Comparison of ENCODE assay signal across 19 cellular contexts in genomic region chr12:104316936-104317335, GRCh38. TPM values are rescaled to one million over a fixed set of nuclear protein-coding genes. Genes with fewer than 3 reads are reported as not detected.
DNase-seq lines count a peak whose midpoint lies in the region; ATAC-seq, FAIRE-seq and TF ChIP-seq lines count a peak whose summit lies in the region.
"Had no signal": no experiment of that assay in that cellular context is flagged by ENCODE, and none has a peak within 500 bp of the region (broad histone marks: within the 10 kb centered on the region; RNA-seq: fewer than 3 reads in every experiment).

No MANE protein-coding gene starts in this region.

- intact Hi-C loops in HCT116 (cut with micrococcal nuclease) = no loop called here
- intact Hi-C loops in Panc1 (cut with micrococcal nuclease; ENCODE audit: unreplicated experiment) = no loop called here
- intact Hi-C loops in tibial artery (cut with DNase I; ENCODE audit: low total_unique reads) = no loop called here

- FAIRE-seq in GM12892 (lab: Jason Lieb, UNC) = peak; percentile 14
- FAIRE-seq: A204.1, D721Med, G401.6, GM12891, GM18507, K562 had no signal

- H3K4me3 ChIP-seq in HCT116 (replicated peaks in 1 of 2; ENCODE audit: low read depth in 1 of 2, low read length in 2 of 2) = no peak overlapping the region
- no peak overlapping the region for H3K4me3 ChIP-seq in Panc1 (ENCODE audit: low read depth in 2 of 2, low read length in 2 of 2)
- H3K4me3 ChIP-seq in tibial artery = no peak overlapping the region
- H3K4me3 ChIP-seq: GM23338, K562 had no signal

- peaks cover 98% of the 10 kb centered on the region for H3K79me2 ChIP-seq in HCT116 (ENCODE audit: insufficient read depth, low read length)

- H3K9ac ChIP-seq in HCT116 (ENCODE audit: low read length) = no peak overlapping the region

- H3K27me3 Mint-ChIP-seq in glutamatergic neuron (ENCODE audit: unreplicated experiment) = peaks cover 2% of the 10 kb centered on the region
- H3K27me3 Mint-ChIP-seq in mesothelial cell of epicardium (ENCODE audit: low read depth) = no peaks in the 10 kb centered on the region
- H3K27me3 Mint-ChIP-seq: CD4-positive, alpha-beta T cell had no signal

- ATAC-seq in HCT116 = no peak
- 0 out of 2 replicates have a peak, but pooled peaks have one; percentile 43 for ATAC-seq in Panc1
- ATAC-seq: GM23338, K562 had no signal

- TF ChIP-seq POLR2A in GM12892 (IDR thresholded peaks at IDR 0.05; ENCODE audit: low read depth, low read length) = no peak
- no peak for TF ChIP-seq POLR2A in HCT116 (IDR thresholded peaks at IDR 0.05; ENCODE audit: borderline replicate concordance, extremely low read depth, insufficient read depth, insufficient read length)

- H3K9me2 ChIP-seq in HCT116 (ENCODE audit: insufficient read depth) = no peaks in the 10 kb centered on the region

- H3K27ac Mint-ChIP-seq in glutamatergic neuron (ENCODE audit: unreplicated experiment) = peak overlapping the region; percentile 43
- no peak overlapping the region for H3K27ac Mint-ChIP-seq in mesothelial cell of epicardium
- H3K27ac Mint-ChIP-seq: CD4-positive, alpha-beta T cell; GM23338 had no signal

- H3K9me3 ChIP-seq in HCT116 (ENCODE audit: control insufficient read depth in 1 of 2, insufficient read depth in 1 of 2, low read depth in 1 of 2, low read length in 2 of 2) (no peaks in the 10 kb centered on the region), Panc1 (ENCODE audit: control insufficient read depth, insufficient read depth, low read depth, low read length) (no peaks in the 10 kb centered on the region), tibial artery (no peaks in the 10 kb centered on the region)
- H3K9me3 ChIP-seq: Caco-2 had no signal

- no peak overlapping the region for H3K27ac ChIP-seq in HCT116 (ENCODE audit: low read depth, low read length)
- H3K27ac ChIP-seq in Panc1 (ENCODE audit: low read length) = peak overlapping the region; percentile 30; the same call in 1 of the 2 replicates
- no peak overlapping the region for H3K27ac ChIP-seq in tibial artery
- H3K27ac ChIP-seq: C4-2B had no signal

- peaks cover 73 to 95% of the 10 kb centered on the region in 2 experiments for H3K36me3 ChIP-seq in HCT116 (ENCODE audit: control insufficient read depth in 1 of 2, insufficient read depth in 2 of 2, low read length in 2 of 2)
- H3K36me3 ChIP-seq in Panc1 (ENCODE audit: control insufficient read depth, insufficient read depth, low read length) = peaks cover 73% of the 10 kb centered on the region
- peaks cover 97 to 100% (median 99%) of the 10 kb centered on the region in 3 donors for H3K36me3 ChIP-seq in tibial artery

- in situ Hi-C loops in Panc1 (cut with HindIII; ENCODE audit: low pct_unique_long_range_greater_than_20kb, low sequenced_read_pairs) = no loop called here

- H3K36me3 Mint-ChIP-seq in glutamatergic neuron (ENCODE audit: unreplicated experiment) (peaks cover 3% of the 10 kb centered on the region), mesothelial cell of epicardium (peaks cover 33% of the 10 kb centered on the region)

- H2AFZ ChIP-seq in HCT116 (ENCODE audit: low read depth, low read length, poor library complexity, severe bottlenecking) = no peak overlapping the region
- H2AFZ ChIP-seq: GM23338 had no signal

- H3K4me2 ChIP-seq in HCT116 (ENCODE audit: low read length) = no peak overlapping the region
- H3K4me2 ChIP-seq: GM23338 had no signal

- H3K4me3 Mint-ChIP-seq in glutamatergic neuron (ENCODE audit: unreplicated experiment) (no peak overlapping the region), mesothelial cell of epicardium (no peak overlapping the region)
- H3K4me3 Mint-ChIP-seq: CD4-positive, alpha-beta T cell; GM23338 had no signal

- RAD21 ChIA-PET in HCT116 (lab: Charles Lee; ENCODE audit: low non-redundant PET in 1 of 2, low total read pairs in 2 of 2, uncharacterized antibody in 2 of 2, unreplicated experiment in 2 of 2) = no interaction called here

- H4K20me1 ChIP-seq in HCT116 (ENCODE audit: insufficient read depth) = peaks cover 30% of the 10 kb centered on the region; the same call in 1 of the 2 replicates

- POLR2A ChIA-PET in HCT116 (lab: Charles Lee) = no interaction called here
- POLR2A ChIA-PET in Panc1 (lab: Charles Lee) = interaction anchor here (0.7 kb wide), 1 partner anchor 775 kb away, joined by 7 read pairs; no protein-coding TSS in a partner anchor

- DNase-seq in GM12892 (ENCODE audit: insufficient read length) = no peak
- DNase-seq in HCT116 (ENCODE audit: low read depth, low spot score) = no peak
- no peak for DNase-seq in Panc1 (ENCODE audit: low read depth, low spot score)
- no peak for DNase-seq in glutamatergic neuron
- no peak for DNase-seq in mesothelial cell of epicardium (ENCODE audit: low spot score in 2 of 2, unreplicated experiment in 2 of 2)
- no peak for DNase-seq in NCI-H2107 treated with DMSO at 0.1 percent for 48 hours (lab: John Stamatoyannopoulos, UW; ENCODE audit: unreplicated experiment)
- DNase-seq in tibial artery = no peak
- DNase-seq: AML-193; Caco-2; CD4-positive, alpha-beta T cell; H7 had no signal

- no peak for TF ChIP-seq RAD21 in HCT116 (IDR thresholded peaks at IDR 0.05; ENCODE audit: low read depth)

- H3K4me1 ChIP-seq in HCT116 (ENCODE audit: control insufficient read depth in 1 of 2, insufficient read depth in 2 of 2, low read length in 2 of 2) = no peaks in the 10 kb centered on the region
- peaks cover 55% of the 10 kb centered on the region for H3K4me1 ChIP-seq in Panc1 (ENCODE audit: control insufficient read depth, insufficient read depth, low read length)
- peaks cover 0 to 4% (median 0%) of the 10 kb centered on the region in 4 donors for H3K4me1 ChIP-seq in tibial artery
- H3K4me1 ChIP-seq: Caco-2 had no signal

- TF ChIP-seq CTCF in HCT116 (IDR thresholded peaks at IDR 0.05 in 2 of 3, conservative IDR thresholded peaks at IDR 0.05 in 1 of 3; ENCODE audit: borderline replicate concordance in 1 of 3, insufficient read depth in 1 of 3, low read depth in 2 of 3, low read length in 2 of 3) (no peak), Panc1 (IDR thresholded peaks at IDR 0.05) (no peak), glutamatergic neuron (IDR thresholded peaks at IDR 0.05; ENCODE audit: partially characterized antibody, unreplicated experiment) (no peak), mesothelial cell of epicardium (IDR thresholded peaks at IDR 0.05; ENCODE audit: unreplicated experiment) (no peak), tibial artery (IDR thresholded peaks at IDR 0.05) (no peak)

- H3K9me3 Mint-ChIP-seq in glutamatergic neuron (ENCODE audit: unreplicated experiment) (no peaks in the 10 kb centered on the region), mesothelial cell of epicardium (no peaks in the 10 kb centered on the region)
- H3K9me3 Mint-ChIP-seq: CD4-positive, alpha-beta T cell; GM23338 had no signal

- no TSS peak for BruUV-seq in HCT116 (replicated peaks; lab: Mats Ljungman, UMichigan)
- no TSS peak for BruUV-seq in Panc1 (replicated peaks; lab: Mats Ljungman, UMichigan)

- H3K27me3 ChIP-seq in HCT116 (ENCODE audit: insufficient read depth, low read length) (no peaks in the 10 kb centered on the region), Panc1 (ENCODE audit: control insufficient read depth, insufficient read depth, low read length) (no peaks in the 10 kb centered on the region), tibial artery (no peaks in the 10 kb centered on the region)

- CTCF ChIA-PET in HCT116 (lab: Charles Lee) = no interaction called here
- CTCF ChIA-PET in Panc1 (lab: Charles Lee) = no interaction called here

- H3K4me1 Mint-ChIP-seq in glutamatergic neuron (ENCODE audit: low read depth, unreplicated experiment) (no peaks in the 10 kb centered on the region), mesothelial cell of epicardium (no peaks in the 10 kb centered on the region)
- H3K4me1 Mint-ChIP-seq: GM23338 had no signal

TF ChIP-seq in HCT116, 20 proteins besides CTCF, POLR2A, EP300 and RAD21:
- no peak for TF ChIP-seq ZBTB33 (IDR thresholded peaks at IDR 0.05; ENCODE audit: extremely low read depth, insufficient replicate concordance, low read length)
- TF ChIP-seq JUND (IDR thresholded peaks at IDR 0.05) = no peak
- TF ChIP-seq EZH2phosphoT487 (IDR thresholded peaks at IDR 0.05; ENCODE audit: borderline replicate concordance) = no peak
- no peak for TF ChIP-seq EGR1 (IDR thresholded peaks at IDR 0.05; ENCODE audit: low read depth)
- TF ChIP-seq ZFX (IDR thresholded peaks at IDR 0.05) = no peak
- peak; percentile 19; the same call in 1 of the 2 replicates for TF ChIP-seq POLR2AphosphoS5 (IDR thresholded peaks at IDR 0.05; ENCODE audit: low read depth, low read length)
TF ChIP-seq in HCT116: peak in this region for 1.

RNA-seq across cellular contexts. Expression of gene EID3, which starts 13.4 kb away (rescaled TPM):
- polyA plus RNA-seq in GM12892 (2012; ENCODE audit: missing spikeins) = 4.6 TPM
- total RNA-seq in HCT116 (2021; ENCODE audit: unreplicated experiment) = 3.0 TPM
- 0.49 and 1.3 TPM in 2 replicates for polyA plus RNA-seq in HCT116 (2012)
- total RNA-seq in Panc1 (2021; ENCODE audit: unreplicated experiment) = 18.5 TPM
- 12.6 TPM for polyA plus RNA-seq in Panc1 (2012; ENCODE audit: insufficient read length)
- 3.7 TPM for total RNA-seq in glutamatergic neuron (ENCODE audit: unreplicated experiment)
- total RNA-seq in mesothelial cell of epicardium = 4.5 to 5.7 TPM (median 5.6 TPM) in 3 replicates
